In the genomic region with DNA sequence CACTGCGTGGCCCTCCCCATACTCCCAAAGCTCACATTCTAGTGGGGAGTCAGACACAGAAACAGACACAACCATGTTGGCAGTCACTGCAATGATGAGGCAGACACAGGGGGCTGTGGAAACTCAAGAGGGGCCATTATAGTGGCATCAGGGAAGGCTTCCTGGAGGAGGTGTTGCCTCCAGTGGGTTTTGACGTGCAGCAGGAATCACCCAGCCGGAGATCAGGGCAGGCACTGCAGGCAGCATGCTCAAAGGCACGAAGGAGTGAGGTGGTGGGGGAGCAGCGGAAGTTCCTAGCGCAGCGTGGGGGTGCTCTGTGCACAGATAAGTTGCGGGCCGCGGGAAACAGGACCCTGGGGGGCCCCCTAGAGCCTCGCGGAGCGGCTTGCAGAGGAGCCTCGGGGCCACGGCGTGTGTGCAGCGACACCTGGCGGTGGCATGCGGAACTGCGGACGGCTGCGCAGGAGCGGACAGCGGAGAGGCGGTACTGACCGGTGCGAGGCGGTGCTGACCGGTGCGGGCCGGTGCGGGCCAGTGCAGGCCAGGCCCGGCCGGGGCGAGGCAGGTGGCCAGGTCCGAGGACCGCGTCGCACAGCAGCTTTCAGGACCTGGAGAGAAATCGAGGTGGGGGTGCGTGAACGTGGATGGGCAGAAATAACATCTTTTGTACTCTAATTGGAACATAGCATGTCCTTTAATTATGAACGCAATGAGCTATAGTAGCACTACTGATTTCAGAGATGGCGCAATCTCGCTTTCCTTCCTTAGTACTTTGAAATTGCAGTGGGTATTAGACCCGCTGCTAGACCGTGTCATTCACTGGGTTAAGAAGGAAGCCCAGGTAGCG, we compare ENCODE assay signal across 8 cellular contexts.
A peak's percentile ranks its signal among the peaks of the same experiment; 100 is the strongest.
DNase-seq lines count a peak whose midpoint lies in the region; ATAC-seq, FAIRE-seq and TF ChIP-seq lines count a peak whose summit lies in the region.

No MANE protein-coding gene starts in this region.

- no peak overlapping the region for H3K4me3 ChIP-seq in pancreas
- H3K4me3 ChIP-seq in tibial nerve, result no peak overlapping the region

- ATAC-seq in HG03439 (IDR thresholded peaks at IDR 0.05; ENCODE audit: unreplicated experiment) (peak; percentile 70), pancreas (peak; percentile 72 to 91 (median 87))

- DNase-seq in NCI-H510A treated with DMSO at 0.1 percent for 48 hours (lab: John Stamatoyannopoulos, UW) (peak; percentile 20), NCI-H510A (lab: John Stamatoyannopoulos, UW) (no peak), SK-N-DZ (ENCODE audit: low spot score) (peak; percentile 60), germinal center (ENCODE audit: low spot score) (peak; percentile 85), pancreas (peak; percentile 55 to 97 (median 78)), tibial nerve (ENCODE audit: low spot score in 2 of 2) (peak; percentile 62 to 79)
- DNase-seq in activated naive CD4-positive, alpha-beta T cell (lab: John Stamatoyannopoulos, UW), result peak; percentile 64 to 82 (median 71)

- H3K4me1 ChIP-seq in pancreas (no peaks in the 10 kb centered on the region), tibial nerve (peaks cover 0 to 41% (median 16%) of the 10 kb centered on the region in 4 donors)

- H3K27ac ChIP-seq in pancreas (no peak overlapping the region), tibial nerve (peak overlapping the region in 1 of 4 donors; percentile 38)

- intact Hi-C loops in pancreas (cut with DNase I), result loop anchor here in 1 of 3 donors (10.0 kb wide), 1 partner anchor 556 kb away; no protein-coding TSS in a partner anchor

- WGBS in pancreas, 2 donors, result 15 to 21% methylated on average over 38 to 48 of the region's 48 CpGs
- WGBS in tibial nerve, 2 donors, result 20 to 36% methylated on average over 23 to 48 of the region's 48 CpGs

- TF ChIP-seq POLR2A in tibial nerve (IDR thresholded peaks at IDR 0.05), result no peak

- H3K36me3 ChIP-seq in pancreas (no peaks in the 10 kb centered on the region), tibial nerve (no peaks in the 10 kb centered on the region)

- peak; percentile 18 to 77 for TF ChIP-seq EP300 in tibial nerve (IDR thresholded peaks at IDR 0.05)

- TF ChIP-seq CTCF in pancreas (IDR thresholded peaks at IDR 0.05) (peak; percentile 98 to 100 (median 100)), tibial nerve (IDR thresholded peaks at IDR 0.05) (peak; percentile 99 to 100 (median 99))

- no peak for FAIRE-seq in pancreas (lab: Jason Lieb, UNC)

- H3K9me3 ChIP-seq in pancreas, result no peaks in the 10 kb centered on the region
- H3K9me3 ChIP-seq in tibial nerve, result no peaks in the 10 kb centered on the region

- H3K27me3 ChIP-seq in pancreas, result no peaks in the 10 kb centered on the region
- peaks cover 0 to 7% of the 10 kb centered on the region in 2 donors for H3K27me3 ChIP-seq in tibial nerve
